In the genomic region with DNA sequence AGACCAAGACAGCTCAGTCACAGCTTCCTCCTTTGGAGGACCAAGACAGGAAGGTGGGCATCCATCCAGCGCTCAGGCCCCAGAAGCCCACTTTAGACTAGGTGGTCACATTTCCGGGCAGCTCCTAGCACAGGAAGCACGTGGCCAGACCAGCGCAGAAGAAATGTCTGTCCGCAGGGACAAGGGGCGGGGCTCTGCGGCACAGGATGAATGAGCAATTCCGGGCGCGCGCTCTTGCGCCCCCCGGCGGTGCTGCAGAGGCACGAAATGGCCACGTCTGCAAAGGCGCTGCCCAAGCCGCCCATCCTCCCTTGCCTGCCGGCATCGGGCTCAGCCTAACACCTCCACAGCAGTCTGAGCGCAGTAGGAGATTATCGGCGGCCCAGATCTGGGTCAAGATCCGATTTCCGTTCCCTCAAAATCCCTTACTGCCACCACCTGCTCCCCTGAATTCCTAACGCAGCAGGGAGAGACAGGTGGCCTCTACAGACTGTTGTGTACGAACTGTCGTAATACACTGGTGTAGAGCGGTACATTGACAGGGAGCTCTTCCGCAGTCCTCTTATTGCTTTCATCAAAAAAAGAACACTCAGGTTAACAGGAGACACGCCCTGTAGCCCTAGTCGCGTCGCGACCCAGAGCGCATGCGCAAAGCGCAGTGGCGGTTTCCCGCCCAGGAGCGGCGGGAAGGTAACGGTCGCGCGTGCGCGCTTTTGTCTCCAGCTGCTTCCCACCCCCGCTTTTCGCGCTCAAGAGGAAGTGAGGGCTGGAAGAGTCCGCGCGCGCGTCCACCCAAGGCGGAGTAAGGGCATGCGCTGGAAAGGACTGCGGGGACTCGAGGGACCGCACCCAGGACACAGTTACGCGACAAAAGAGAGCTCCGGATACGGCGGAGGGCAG, we compare ENCODE assay signal across 1 cellular context.
A peak's percentile ranks its signal among the peaks of the same experiment; 100 is the strongest.
TF ChIP-seq lines count a peak whose summit lies in the region.

No MANE protein-coding gene starts in this region.

TF ChIP-seq in K562, 482 proteins besides CTCF, POLR2A, EP300 and RAD21 (continued from another document and continues in another):
- TF ChIP-seq, protein P1, sequence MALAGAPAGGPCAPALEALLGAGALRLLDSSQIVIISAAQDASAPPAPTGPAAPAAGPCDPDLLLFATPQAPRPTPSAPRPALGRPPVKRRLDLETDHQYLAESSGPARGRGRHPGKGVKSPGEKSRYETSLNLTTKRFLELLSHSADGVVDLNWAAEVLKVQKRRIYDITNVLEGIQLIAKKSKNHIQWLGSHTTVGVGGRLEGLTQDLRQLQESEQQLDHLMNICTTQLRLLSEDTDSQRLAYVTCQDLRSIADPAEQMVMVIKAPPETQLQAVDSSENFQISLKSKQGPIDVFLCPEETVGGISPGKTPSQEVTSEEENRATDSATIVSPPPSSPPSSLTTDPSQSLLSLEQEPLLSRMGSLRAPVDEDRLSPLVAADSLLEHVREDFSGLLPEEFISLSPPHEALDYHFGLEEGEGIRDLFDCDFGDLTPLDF (CRISPR knock-in tag; IDR thresholded peaks at IDR 0.05), result peak; percentile 100
- peak; percentile 88 for TF ChIP-seq GABPB1 (CRISPR knock-in tag; IDR thresholded peaks at IDR 0.05)
- peak; percentile 39 for TF ChIP-seq TEAD4 (IDR thresholded peaks at IDR 0.05; ENCODE audit: low read length)
- TF ChIP-seq TEAD4 (CRISPR knock-in tag; IDR thresholded peaks at IDR 0.05; ENCODE audit: borderline replicate concordance), result no peak
- TF ChIP-seq, protein P2, sequence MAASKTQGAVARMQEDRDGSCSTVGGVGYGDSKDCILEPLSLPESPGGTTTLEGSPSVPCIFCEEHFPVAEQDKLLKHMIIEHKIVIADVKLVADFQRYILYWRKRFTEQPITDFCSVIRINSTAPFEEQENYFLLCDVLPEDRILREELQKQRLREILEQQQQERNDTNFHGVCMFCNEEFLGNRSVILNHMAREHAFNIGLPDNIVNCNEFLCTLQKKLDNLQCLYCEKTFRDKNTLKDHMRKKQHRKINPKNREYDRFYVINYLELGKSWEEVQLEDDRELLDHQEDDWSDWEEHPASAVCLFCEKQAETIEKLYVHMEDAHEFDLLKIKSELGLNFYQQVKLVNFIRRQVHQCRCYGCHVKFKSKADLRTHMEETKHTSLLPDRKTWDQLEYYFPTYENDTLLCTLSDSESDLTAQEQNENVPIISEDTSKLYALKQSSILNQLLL (CRISPR knock-in tag; IDR thresholded peaks at IDR 0.05; ENCODE audit: borderline replicate concordance), result no peak
- peak; percentile 28 to 67; a peak in 2 of 4 replicates for TF ChIP-seq ARNT (IDR thresholded peaks at IDR 0.05)
- peak; percentile 43 for TF ChIP-seq RBBP5 (IDR thresholded peaks at IDR 0.05; ENCODE audit: borderline replicate concordance, insufficient read depth, low read length, poor library complexity, severe bottlenecking)
- TF ChIP-seq POU5F1 (IDR thresholded peaks at IDR 0.05; ENCODE audit: borderline replicate concordance, low read depth, low read length, partially characterized antibody), result peak; percentile 38
- no peak for TF ChIP-seq BRF1 (IDR thresholded peaks at IDR 0.05; ENCODE audit: borderline replicate concordance, extremely low read depth, insufficient read length)
- peak; percentile 66; the same call in 1 of the 2 replicates for TF ChIP-seq JUN (IDR thresholded peaks at IDR 0.05; ENCODE audit: borderline replicate concordance, low read depth, low read length)
- no peak; the same call in 1 of the 2 replicates for TF ChIP-seq JUN (CRISPR knock-in tag; IDR thresholded peaks at IDR 0.05; ENCODE audit: borderline replicate concordance)
- 0 out of 2 replicates have a peak, but pooled peaks have one; percentile 26 for TF ChIP-seq PRMT5 (CRISPR knock-in tag; IDR thresholded peaks at IDR 0.05)
- TF ChIP-seq HNRNPH1 (optimal IDR thresholded peaks at IDR 0.05; ENCODE audit: low read depth, low read length), result peak; percentile 27
- TF ChIP-seq MCM7 (IDR thresholded peaks at IDR 0.05), result peak in 1 of 2 experiments; percentile 8; a peak in 1 of 4 replicates
- peak; percentile 64; the same call in 1 of the 2 replicates for TF ChIP-seq KLF1 (tag; IDR thresholded peaks at IDR 0.05)
- no peak for TF ChIP-seq ZNF830 (CRISPR knock-in tag; IDR thresholded peaks at IDR 0.05)
- TF ChIP-seq ZC3H8 (IDR thresholded peaks at IDR 0.05), result peak; percentile 72; the same call in 1 of the 2 replicates
- TF ChIP-seq, protein P3, sequence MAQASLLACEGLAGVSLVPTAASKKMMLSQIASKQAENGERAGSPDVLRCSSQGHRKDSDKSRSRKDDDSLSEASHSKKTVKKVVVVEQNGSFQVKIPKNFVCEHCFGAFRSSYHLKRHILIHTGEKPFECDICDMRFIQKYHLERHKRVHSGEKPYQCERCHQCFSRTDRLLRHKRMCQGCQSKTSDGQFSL (CRISPR knock-in tag; IDR thresholded peaks at IDR 0.05), result peak; percentile 56; the same call in 1 of the 2 replicates
- TF ChIP-seq, protein P3 (tag; IDR thresholded peaks at IDR 0.05), result no peak
- peak; percentile 59 for TF ChIP-seq FOSL1 (tag; conservative IDR thresholded peaks at IDR 0.05)
- TF ChIP-seq RBM15 (IDR thresholded peaks at IDR 0.05; ENCODE audit: insufficient read depth, low read length), result peak; percentile 91; the same call in 1 of the 2 replicates
- no peak for TF ChIP-seq NR2F6 (CRISPR knock-in tag; IDR thresholded peaks at IDR 0.05)
- TF ChIP-seq SPI1 (IDR thresholded peaks at IDR 0.05; ENCODE audit: borderline replicate concordance, low read depth, low read length), result peak; percentile 92
- TF ChIP-seq, protein P4, sequence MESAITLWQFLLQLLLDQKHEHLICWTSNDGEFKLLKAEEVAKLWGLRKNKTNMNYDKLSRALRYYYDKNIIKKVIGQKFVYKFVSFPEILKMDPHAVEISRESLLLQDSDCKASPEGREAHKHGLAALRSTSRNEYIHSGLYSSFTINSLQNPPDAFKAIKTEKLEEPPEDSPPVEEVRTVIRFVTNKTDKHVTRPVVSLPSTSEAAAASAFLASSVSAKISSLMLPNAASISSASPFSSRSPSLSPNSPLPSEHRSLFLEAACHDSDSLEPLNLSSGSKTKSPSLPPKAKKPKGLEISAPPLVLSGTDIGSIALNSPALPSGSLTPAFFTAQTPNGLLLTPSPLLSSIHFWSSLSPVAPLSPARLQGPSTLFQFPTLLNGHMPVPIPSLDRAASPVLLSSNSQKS (CRISPR knock-in tag; IDR thresholded peaks at IDR 0.05), result no peak
- TF ChIP-seq, protein P5, sequence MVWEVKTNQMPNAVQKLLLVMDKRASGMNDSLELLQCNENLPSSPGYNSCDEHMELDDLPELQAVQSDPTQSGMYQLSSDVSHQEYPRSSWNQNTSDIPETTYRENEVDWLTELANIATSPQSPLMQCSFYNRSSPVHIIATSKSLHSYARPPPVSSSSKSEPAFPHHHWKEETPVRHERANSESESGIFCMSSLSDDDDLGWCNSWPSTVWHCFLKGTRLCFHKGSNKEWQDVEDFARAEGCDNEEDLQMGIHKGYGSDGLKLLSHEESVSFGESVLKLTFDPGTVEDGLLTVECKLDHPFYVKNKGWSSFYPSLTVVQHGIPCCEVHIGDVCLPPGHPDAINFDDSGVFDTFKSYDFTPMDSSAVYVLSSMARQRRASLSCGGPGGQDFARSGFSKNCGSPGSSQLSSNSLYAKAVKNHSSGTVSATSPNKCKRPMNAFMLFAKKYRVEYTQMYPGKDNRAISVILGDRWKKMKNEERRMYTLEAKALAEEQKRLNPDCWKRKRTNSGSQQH (CRISPR knock-in tag; IDR thresholded peaks at IDR 0.05), result peak; percentile 6; the same call in 1 of the 2 replicates
- TF ChIP-seq, protein P6, sequence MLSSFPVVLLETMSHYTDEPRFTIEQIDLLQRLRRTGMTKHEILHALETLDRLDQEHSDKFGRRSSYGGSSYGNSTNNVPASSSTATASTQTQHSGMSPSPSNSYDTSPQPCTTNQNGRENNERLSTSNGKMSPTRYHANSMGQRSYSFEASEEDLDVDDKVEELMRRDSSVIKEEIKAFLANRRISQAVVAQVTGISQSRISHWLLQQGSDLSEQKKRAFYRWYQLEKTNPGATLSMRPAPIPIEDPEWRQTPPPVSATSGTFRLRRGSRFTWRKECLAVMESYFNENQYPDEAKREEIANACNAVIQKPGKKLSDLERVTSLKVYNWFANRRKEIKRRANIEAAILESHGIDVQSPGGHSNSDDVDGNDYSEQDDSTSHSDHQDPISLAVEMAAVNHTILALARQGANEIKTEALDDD (IDR thresholded peaks at IDR 0.05), result no peak; the same call in 1 of the 2 replicates
- peak; percentile 59; the same call in 1 of the 2 replicates for TF ChIP-seq ARID2 (IDR thresholded peaks at IDR 0.05)
- no peak for TF ChIP-seq BRD4 (IDR thresholded peaks at IDR 0.05)
- TF ChIP-seq KDM1A (IDR thresholded peaks at IDR 0.05), result no peak
- TF ChIP-seq ZBTB8A (IDR thresholded peaks at IDR 0.05; ENCODE audit: partially characterized antibody), result no peak
- TF ChIP-seq KLF6 (CRISPR knock-in tag; IDR thresholded peaks at IDR 0.05; ENCODE audit: borderline replicate concordance), result peak; percentile 93; the same call in 1 of the 2 replicates
- TF ChIP-seq CHD1 (IDR thresholded peaks at IDR 0.05; ENCODE audit: low read length), result peak; percentile 43
- TF ChIP-seq CTBP1 (IDR thresholded peaks at IDR 0.05; ENCODE audit: borderline replicate concordance), result peak; percentile 88
- TF ChIP-seq RNF2 (IDR thresholded peaks at IDR 0.05), result peak; percentile 70
- TF ChIP-seq, protein P7, sequence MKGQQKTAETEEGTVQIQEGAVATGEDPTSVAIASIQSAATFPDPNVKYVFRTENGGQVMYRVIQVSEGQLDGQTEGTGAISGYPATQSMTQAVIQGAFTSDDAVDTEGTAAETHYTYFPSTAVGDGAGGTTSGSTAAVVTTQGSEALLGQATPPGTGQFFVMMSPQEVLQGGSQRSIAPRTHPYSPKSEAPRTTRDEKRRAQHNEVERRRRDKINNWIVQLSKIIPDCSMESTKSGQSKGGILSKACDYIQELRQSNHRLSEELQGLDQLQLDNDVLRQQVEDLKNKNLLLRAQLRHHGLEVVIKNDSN (CRISPR knock-in tag; IDR thresholded peaks at IDR 0.05), result peak; percentile 91
- TF ChIP-seq ZNF707 (CRISPR knock-in tag; conservative IDR thresholded peaks at IDR 0.05), result peak; percentile 11; the same call in 1 of the 2 replicates
- TF ChIP-seq POLR2G (IDR thresholded peaks at IDR 0.05; ENCODE audit: low read depth, low read length), result peak; percentile 87
- no peak for TF ChIP-seq GTF2F1 (IDR thresholded peaks at IDR 0.05; ENCODE audit: low read depth, low read length)
- TF ChIP-seq STAT5A (IDR thresholded peaks at IDR 0.05; ENCODE audit: borderline replicate concordance, low read length), result peak; percentile 37; the same call in 1 of the 2 replicates
- TF ChIP-seq, protein P8, sequence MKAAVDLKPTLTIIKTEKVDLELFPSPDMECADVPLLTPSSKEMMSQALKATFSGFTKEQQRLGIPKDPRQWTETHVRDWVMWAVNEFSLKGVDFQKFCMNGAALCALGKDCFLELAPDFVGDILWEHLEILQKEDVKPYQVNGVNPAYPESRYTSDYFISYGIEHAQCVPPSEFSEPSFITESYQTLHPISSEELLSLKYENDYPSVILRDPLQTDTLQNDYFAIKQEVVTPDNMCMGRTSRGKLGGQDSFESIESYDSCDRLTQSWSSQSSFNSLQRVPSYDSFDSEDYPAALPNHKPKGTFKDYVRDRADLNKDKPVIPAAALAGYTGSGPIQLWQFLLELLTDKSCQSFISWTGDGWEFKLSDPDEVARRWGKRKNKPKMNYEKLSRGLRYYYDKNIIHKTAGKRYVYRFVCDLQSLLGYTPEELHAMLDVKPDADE (conservative IDR thresholded peaks at IDR 0.05; ENCODE audit: control insufficient read depth, low read depth, low read length), result peak; percentile 87; the same call in 1 of the 2 replicates
- TF ChIP-seq, protein P9, sequence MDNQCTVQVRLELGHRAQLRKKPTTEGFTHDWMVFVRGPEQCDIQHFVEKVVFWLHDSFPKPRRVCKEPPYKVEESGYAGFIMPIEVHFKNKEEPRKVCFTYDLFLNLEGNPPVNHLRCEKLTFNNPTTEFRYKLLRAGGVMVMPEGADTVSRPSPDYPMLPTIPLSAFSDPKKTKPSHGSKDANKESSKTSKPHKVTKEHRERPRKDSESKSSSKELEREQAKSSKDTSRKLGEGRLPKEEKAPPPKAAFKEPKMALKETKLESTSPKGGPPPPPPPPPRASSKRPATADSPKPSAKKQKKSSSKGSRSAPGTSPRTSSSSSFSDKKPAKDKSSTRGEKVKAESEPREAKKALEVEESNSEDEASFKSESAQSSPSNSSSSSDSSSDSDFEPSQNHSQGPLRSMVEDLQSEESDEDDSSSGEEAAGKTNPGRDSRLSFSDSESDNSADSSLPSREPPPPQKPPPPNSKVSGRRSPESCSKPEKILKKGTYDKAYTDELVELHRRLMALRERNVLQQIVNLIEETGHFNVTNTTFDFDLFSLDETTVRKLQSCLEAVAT (IDR thresholded peaks at IDR 0.05), result peak; percentile 80 to 82
- TF ChIP-seq BMI1 (IDR thresholded peaks at IDR 0.05; ENCODE audit: low read length), result no peak
- peak; percentile 10; the same call in 1 of the 2 replicates for TF ChIP-seq ZFPM2 (CRISPR knock-in tag; IDR thresholded peaks at IDR 0.05)
- 0 out of 2 replicates have a peak, but pooled peaks have one; percentile 11 for TF ChIP-seq MEF2A (IDR thresholded peaks at IDR 0.05; ENCODE audit: control insufficient read depth, low read depth, low read length)
- TF ChIP-seq, protein P10, sequence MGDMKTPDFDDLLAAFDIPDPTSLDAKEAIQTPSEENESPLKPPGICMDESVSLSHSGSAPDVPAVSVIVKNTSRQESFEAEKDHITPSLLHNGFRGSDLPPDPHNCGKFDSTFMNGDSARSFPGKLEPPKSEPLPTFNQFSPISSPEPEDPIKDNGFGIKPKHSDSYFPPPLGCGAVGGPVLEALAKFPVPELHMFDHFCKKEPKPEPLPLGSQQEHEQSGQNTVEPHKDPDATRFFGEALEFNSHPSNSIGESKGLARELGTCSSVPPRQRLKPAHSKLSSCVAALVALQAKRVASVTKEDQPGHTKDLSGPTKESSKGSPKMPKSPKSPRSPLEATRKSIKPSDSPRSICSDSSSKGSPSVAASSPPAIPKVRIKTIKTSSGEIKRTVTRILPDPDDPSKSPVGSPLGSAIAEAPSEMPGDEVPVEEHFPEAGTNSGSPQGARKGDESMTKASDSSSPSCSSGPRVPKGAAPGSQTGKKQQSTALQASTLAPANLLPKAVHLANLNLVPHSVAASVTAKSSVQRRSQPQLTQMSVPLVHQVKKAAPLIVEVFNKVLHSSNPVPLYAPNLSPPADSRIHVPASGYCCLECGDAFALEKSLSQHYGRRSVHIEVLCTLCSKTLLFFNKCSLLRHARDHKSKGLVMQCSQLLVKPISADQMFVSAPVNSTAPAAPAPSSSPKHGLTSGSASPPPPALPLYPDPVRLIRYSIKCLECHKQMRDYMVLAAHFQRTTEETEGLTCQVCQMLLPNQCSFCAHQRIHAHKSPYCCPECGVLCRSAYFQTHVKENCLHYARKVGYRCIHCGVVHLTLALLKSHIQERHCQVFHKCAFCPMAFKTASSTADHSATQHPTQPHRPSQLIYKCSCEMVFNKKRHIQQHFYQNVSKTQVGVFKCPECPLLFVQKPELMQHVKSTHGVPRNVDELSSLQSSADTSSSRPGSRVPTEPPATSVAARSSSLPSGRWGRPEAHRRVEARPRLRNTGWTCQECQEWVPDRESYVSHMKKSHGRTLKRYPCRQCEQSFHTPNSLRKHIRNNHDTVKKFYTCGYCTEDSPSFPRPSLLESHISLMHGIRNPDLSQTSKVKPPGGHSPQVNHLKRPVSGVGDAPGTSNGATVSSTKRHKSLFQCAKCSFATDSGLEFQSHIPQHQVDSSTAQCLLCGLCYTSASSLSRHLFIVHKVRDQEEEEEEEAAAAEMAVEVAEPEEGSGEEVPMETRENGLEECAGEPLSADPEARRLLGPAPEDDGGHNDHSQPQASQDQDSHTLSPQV (IDR thresholded peaks at IDR 0.05), result peak; percentile 88
- no peak for TF ChIP-seq SNIP1 (IDR thresholded peaks at IDR 0.05; ENCODE audit: low read depth)
- TF ChIP-seq CBX3 (IDR thresholded peaks at IDR 0.05; ENCODE audit: borderline replicate concordance in 1 of 2, low read length in 2 of 2), result peak in 1 of 2 experiments; percentile 72; a peak in 2 of 3 replicates
- no peak for TF ChIP-seq ZNF140 (CRISPR knock-in tag; IDR thresholded peaks at IDR 0.05)
